In genomic region chr15:67120839-67121540, GRCh38 we compare ENCODE assay signal across 8 cellular contexts. TPM values are rescaled to one million over a fixed set of nuclear protein-coding genes. Genes with fewer than 3 reads are reported as not detected.
DNase-seq lines count a peak whose midpoint lies in the region; ATAC-seq lines count a peak whose summit lies in the region.

No MANE protein-coding gene starts in this region.

- peak overlapping the region in 20 of 21 experiments; percentile 65 to 94 (median 86) for H3K27ac ChIP-seq in skin epidermis

- H3K4me3 ChIP-seq in skin epidermis = peak overlapping the region in 1 of 7 experiments; percentile 17

- in situ Hi-C loops in G401 (cut with HindIII; ENCODE audit: low sequenced_read_pairs) = no loop called here

- DNase-seq in COLO829 (ENCODE audit: low spot score) (peak; percentile 38), T-helper 2 cell (peak; percentile 68 to 94 (median 78)), amygdala (lab: John Stamatoyannopoulos, UW) (peak in 43 of 56 donors; percentile 13 to 83 (median 47)), hepatic stellate cell (ENCODE audit: low spot score) (peak; percentile 74), G401 (ENCODE audit: low spot score) (no peak), 8988T (no peak)

- peak; percentile 73 for ATAC-seq in HG02588 (IDR thresholded peaks at IDR 0.05; ENCODE audit: unreplicated experiment)

RNA-seq across cellular contexts. Expression of gene SMAD3, which starts 55.6 kb away (rescaled TPM):
- 11.1 and 21.9 TPM in 2 replicates for total RNA-seq in G401 (2014; rRNA removed; shearing (Covaris generic))

Comparison
In these comparisons a context has a peak if more than half of its experiments do, and no peak if none do; other contexts are left out.
1. DNase-seq: peak in COLO829 (single experiment), T-helper 2 cell (5 of 5), amygdala (43 of 56) and hepatic stellate cell (single experiment); none in G401 (single experiment) and 8988T (single experiment).